Comparison of ENCODE assay signal across 8 cellular contexts in genomic region chr5:131164161-131164930, GRCh38. TPM values are rescaled to one million over a fixed set of nuclear protein-coding genes. Genes with fewer than 3 reads are reported as not detected.
A peak's percentile ranks its signal among the peaks of the same experiment; 100 is the strongest.
DNase-seq lines count a peak whose midpoint lies in the region; ATAC-seq and TF ChIP-seq lines count a peak whose summit lies in the region.

No MANE protein-coding gene starts in this region.

- H3K4me1 ChIP-seq in CD8-positive, alpha-beta memory T cell (ENCODE audit: insufficient read depth, low read length) = peaks cover 21% of the 10 kb centered on the region
- H3K4me1 ChIP-seq in OCI-LY1 (ENCODE audit: insufficient read depth, low read length, severe bottlenecking) (peaks cover 23% of the 10 kb centered on the region), muscle layer of duodenum (ENCODE audit: control insufficient read depth in 1 of 2, insufficient read depth in 2 of 2, low read length in 2 of 2) (peaks cover 10 to 18% of the 10 kb centered on the region in 2 donors)

- H3K27me3 ChIP-seq in CD8-positive, alpha-beta memory T cell (ENCODE audit: insufficient read depth, low read length, poor library complexity, severe bottlenecking) = no peaks in the 10 kb centered on the region
- H3K27me3 ChIP-seq in OCI-LY1 (ENCODE audit: insufficient read depth, low read length) (no peaks in the 10 kb centered on the region), muscle layer of duodenum (ENCODE audit: low read depth, low read length) (no peaks in the 10 kb centered on the region)

- H3F3A ChIP-seq in OCI-LY1 (ENCODE audit: insufficient read depth, low read length) = no peaks in the 10 kb centered on the region

- H3K9ac ChIP-seq in OCI-LY1 (ENCODE audit: low read length) = peak overlapping the region; percentile 94

- no peak for TF ChIP-seq CTCF in OCI-LY1 (IDR thresholded peaks at IDR 0.05; ENCODE audit: low read length)

- H4K20me1 ChIP-seq in OCI-LY1 (ENCODE audit: insufficient read depth, low read length) = no peaks in the 10 kb centered on the region

- H3K27ac ChIP-seq in CD8-positive, alpha-beta memory T cell (ENCODE audit: low read depth, low read length) = peak overlapping the region; percentile 92
- peak overlapping the region; percentile 88 for H3K27ac ChIP-seq in OCI-LY1 (ENCODE audit: low read depth, low read length, poor library complexity, severe bottlenecking)
- H3K27ac ChIP-seq in muscle layer of duodenum (ENCODE audit: low read length) = peak overlapping the region; percentile 96

- H3K27ac Mint-ChIP-seq in CD8-positive, alpha-beta memory T cell = peak overlapping the region; percentile 89 to 99 (median 96)

- CTCF ChIA-PET in CD8-positive, alpha-beta memory T cell (lab: Charles Lee) = interaction anchor here (0.6 to 2.4 kb wide), 8 partner anchors 11 to 252 kb away, joined by 3 to 7 read pairs (median 5); partner anchors contain the start of gene CDC42SE2

- H3K36me3 Mint-ChIP-seq in CD8-positive, alpha-beta memory T cell = peaks cover 4 to 50% (median 13%) of the 10 kb centered on the region in 3 donors

- no peaks in the 10 kb centered on the region for H3K9me3 ChIP-seq in CD8-positive, alpha-beta memory T cell (ENCODE audit: low read length)
- H3K9me3 ChIP-seq in OCI-LY1 (ENCODE audit: low read length) (no peaks in the 10 kb centered on the region), muscle layer of duodenum (ENCODE audit: control insufficient read depth in 1 of 2, low read length in 2 of 2) (no peaks in the 10 kb centered on the region)

- peak overlapping the region; percentile 88 for H3K4me3 ChIP-seq in CD8-positive, alpha-beta memory T cell (ENCODE audit: low read length)
- H3K4me3 ChIP-seq in OCI-LY1 (ENCODE audit: low read depth, low read length, poor library complexity, severe bottlenecking) (peak overlapping the region; percentile 100), muscle layer of duodenum (ENCODE audit: low read depth in 1 of 2, low read length in 2 of 2) (peak overlapping the region; percentile 88 to 92)

- peaks cover 0 to 4% of the 10 kb centered on the region in 2 donors for H3K27me3 Mint-ChIP-seq in CD8-positive, alpha-beta memory T cell

- POLR2A ChIA-PET in CD8-positive, alpha-beta memory T cell (lab: Charles Lee) = interaction anchor here (0.6 to 1.7 kb wide), 9 partner anchors 45 to 252 kb away, joined by 3 to 9 read pairs (median 3); partner anchors contain the start of gene CDC42SE2

- H2AFZ ChIP-seq in OCI-LY1 (ENCODE audit: low read length) = no peak overlapping the region

- ATAC-seq in GM19397 (IDR thresholded peaks at IDR 0.05; ENCODE audit: unreplicated experiment) = peak; percentile 76
- peak; percentile 66 for ATAC-seq in HG03521 (IDR thresholded peaks at IDR 0.05; ENCODE audit: unreplicated experiment)
- peak; percentile 88 for ATAC-seq in esophagus mucosa

- H3K4me2 ChIP-seq in OCI-LY1 (ENCODE audit: low read length) = peak overlapping the region; percentile 96

- peaks cover 18% of the 10 kb centered on the region for H3K36me3 ChIP-seq in CD8-positive, alpha-beta memory T cell (ENCODE audit: insufficient read depth, low read length)
- peaks cover 43% of the 10 kb centered on the region for H3K36me3 ChIP-seq in OCI-LY1 (ENCODE audit: insufficient read depth, low read length)
- peaks cover 18 to 23% of the 10 kb centered on the region in 2 donors for H3K36me3 ChIP-seq in muscle layer of duodenum (ENCODE audit: control insufficient read depth in 1 of 2, insufficient read depth in 2 of 2, low read length in 2 of 2)

- H3K4me1 Mint-ChIP-seq in CD8-positive, alpha-beta memory T cell = peaks cover 40 to 69% (median 66%) of the 10 kb centered on the region in 3 donors

- H3K4me3 Mint-ChIP-seq in CD8-positive, alpha-beta memory T cell = peak overlapping the region; percentile 87 to 99 (median 91)

- no peaks in the 10 kb centered on the region for H3K9me2 ChIP-seq in OCI-LY1 (ENCODE audit: low read depth, low read length)

- peak; percentile 54 to 82 (median 71) for DNase-seq in CD8-positive, alpha-beta memory T cell
- peak; percentile 78 to 84 for DNase-seq in activated T-cell treated with anti-CD3 and anti-CD28 coated beads, Interleukin-2, amount 50 U/mL, for 48 hours
- DNase-seq in stimulated activated CD8-positive, alpha-beta memory T cell treated with anti-CD3 and anti-CD28 coated beads, Interleukin-7, amount 100 ng/mL, for 48 hours (ENCODE audit: extremely low read depth in 1 of 2, low read depth in 1 of 2) = peak; percentile 46 to 49

- peaks cover 32% of the 10 kb centered on the region for H3K79me2 ChIP-seq in OCI-LY1 (ENCODE audit: insufficient read depth, low read length)

- H3K9me3 Mint-ChIP-seq in CD8-positive, alpha-beta memory T cell = no peaks in the 10 kb centered on the region

RNA-seq across cellular contexts. Expression of gene HINT1, which starts 0.7 kb away (rescaled TPM):
- 100 to 1,000 TPM; 358 to 364 TPM for total RNA-seq in CD8-positive, alpha-beta memory T cell
- polyA plus RNA-seq in CD8-positive, alpha-beta memory T cell = 445 TPM
- total RNA-seq in esophagus mucosa = 181 TPM

RNA-seq across cellular contexts. Expression of gene LYRM7, which starts 6.4 kb away (rescaled TPM):
- 10 to 100 TPM; 22.7 to 24.1 TPM for total RNA-seq in CD8-positive, alpha-beta memory T cell
- polyA plus RNA-seq in CD8-positive, alpha-beta memory T cell = 9.0 TPM
- 5.3 TPM for total RNA-seq in esophagus mucosa

Comparison
In these comparisons a context has a peak if more than half of its experiments do, and no peak if none do; other contexts are left out.
1. Peak in every context shown above with its lines: DNase-seq, ATAC-seq, H3K4me3 ChIP-seq and H3K27ac ChIP-seq.